In the genomic region with DNA sequence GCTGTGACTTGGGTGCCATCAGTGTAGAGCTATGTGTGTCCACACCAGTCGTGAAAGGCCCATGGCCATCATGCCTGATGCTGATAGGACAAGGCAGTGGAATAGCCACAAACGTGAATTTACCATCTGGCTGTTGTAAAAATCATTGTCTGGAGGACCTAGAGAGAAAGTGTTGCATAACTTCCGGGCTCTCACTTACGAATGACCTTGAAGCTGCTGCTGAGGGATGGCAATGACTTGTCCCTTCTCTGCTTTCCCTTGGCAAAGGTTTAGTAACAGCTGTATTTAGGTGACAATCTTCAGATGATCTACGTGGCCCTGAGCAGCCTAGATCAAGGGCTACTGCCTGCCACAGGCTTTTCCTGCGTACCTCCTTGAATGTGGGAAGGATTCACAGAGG, we compare ENCODE assay signal across 12 cellular contexts. TPM values are rescaled to one million over a fixed set of nuclear protein-coding genes. Genes with fewer than 3 reads are reported as not detected.
A peak's percentile ranks its signal among the peaks of the same experiment; 100 is the strongest.
DNase-seq lines count a peak whose midpoint lies in the region; ATAC-seq and TF ChIP-seq lines count a peak whose summit lies in the region.
"Had no signal": no experiment of that assay in that cellular context is flagged by ENCODE, and none has a peak within 500 bp of the region (broad histone marks: within the 10 kb centered on the region; RNA-seq: fewer than 3 reads in every experiment).

No MANE protein-coding gene starts in this region.

- H3K27me3 Mint-ChIP-seq in CD14-positive monocyte (ENCODE audit: low read depth in 3 of 3), result peaks cover 6 to 18% (median 8%) of the 10 kb centered on the region in 3 donors
- H3K27me3 Mint-ChIP-seq in activated CD4-positive, alpha-beta memory T cell treated with anti-CD3 and anti-CD28 coated beads for 36 hours, result peaks cover 17% of the 10 kb centered on the region
- peaks cover 9% of the 10 kb centered on the region for H3K27me3 Mint-ChIP-seq in activated CD8-positive, alpha-beta memory T cell treated with anti-CD3 and anti-CD28 coated beads, Interleukin-2, amount 10 ng/mL, durations not matched to agents 7 days and 5 days

- peak overlapping the region in 6 of 7 donors; percentile 29 to 85 (median 82) for H3K27ac Mint-ChIP-seq in CD14-positive monocyte
- no peak overlapping the region for H3K27ac Mint-ChIP-seq in activated CD4-positive, alpha-beta memory T cell treated with anti-CD3 and anti-CD28 coated beads for 36 hours
- H3K27ac Mint-ChIP-seq in activated CD8-positive, alpha-beta memory T cell treated with anti-CD3 and anti-CD28 coated beads, Interleukin-2, amount 10 ng/mL, durations not matched to agents 7 days and 5 days, result no peak overlapping the region
- H3K27ac Mint-ChIP-seq: B cell had no signal

- no peaks in the 10 kb centered on the region for H3K9me3 ChIP-seq in duodenal mucosa (ENCODE audit: control insufficient read depth in 1 of 2, low read length in 2 of 2)

- H3K9me3 Mint-ChIP-seq in CD14-positive monocyte, result peaks cover 0 to 3% (median 0%) of the 10 kb centered on the region in 7 donors
- H3K9me3 Mint-ChIP-seq in activated CD4-positive, alpha-beta memory T cell treated with anti-CD3 and anti-CD28 coated beads for 36 hours, result no peaks in the 10 kb centered on the region
- H3K9me3 Mint-ChIP-seq in activated CD8-positive, alpha-beta memory T cell treated with anti-CD3 and anti-CD28 coated beads, Interleukin-2, amount 10 ng/mL, durations not matched to agents 7 days and 5 days (ENCODE audit: low read depth), result no peaks in the 10 kb centered on the region

- H3K27ac ChIP-seq in duodenal mucosa (ENCODE audit: low read depth, low read length), result peak overlapping the region; percentile 8
- H3K27ac ChIP-seq: WERI-Rb-1 had no signal

- H3K36me3 ChIP-seq in duodenal mucosa (ENCODE audit: control insufficient read depth in 1 of 2, insufficient read depth in 2 of 2, low read length in 2 of 2), result peaks cover 36 to 43% of the 10 kb centered on the region in 2 donors

- no peak for ATAC-seq in activated CD8-positive, alpha-beta memory T cell treated with anti-CD3 and anti-CD28 coated beads, Interleukin-2, amount 10 ng/mL, durations not matched to agents 7 days and 5 days

- peaks cover 8% of the 10 kb centered on the region in 2 donors for H3K36me3 Mint-ChIP-seq in CD14-positive monocyte
- peaks cover 6% of the 10 kb centered on the region for H3K36me3 Mint-ChIP-seq in activated CD4-positive, alpha-beta memory T cell treated with anti-CD3 and anti-CD28 coated beads for 36 hours
- H3K36me3 Mint-ChIP-seq in activated CD8-positive, alpha-beta memory T cell treated with anti-CD3 and anti-CD28 coated beads, Interleukin-2, amount 10 ng/mL, durations not matched to agents 7 days and 5 days, result peaks cover 2% of the 10 kb centered on the region

- DNase-seq in CD14-positive monocyte (ENCODE audit: low spot score) (no peak), NOMO-1 treated with DMSO at 0.1 percent for 48 hours (lab: John Stamatoyannopoulos, UW; ENCODE audit: unreplicated experiment) (peak; percentile 75), myocyte (ENCODE audit: low read depth) (peak; percentile 45), anterior cingulate cortex (lab: John Stamatoyannopoulos, UW) (no peak), NCI-H2107 (lab: John Stamatoyannopoulos, UW) (no peak)
- no peak for DNase-seq in activated CD4-positive, alpha-beta memory T cell treated with anti-CD3 and anti-CD28 coated beads for 36 hours
- no peak for DNase-seq in activated CD8-positive, alpha-beta memory T cell treated with anti-CD3 and anti-CD28 coated beads, Interleukin-2, amount 10 ng/mL, durations not matched to agents 7 days and 5 days
- DNase-seq: effector CD4-positive, alpha-beta T cell; nucleus accumbens; WERI-Rb-1 had no signal

- POLR2A ChIA-PET in activated CD4-positive, alpha-beta memory T cell treated with anti-CD3 and anti-CD28 coated beads for 36 hours (lab: Charles Lee), result no interaction called here

- intact Hi-C loops in CD14-positive monocyte (cut with micrococcal nuclease), result no loop called here
- intact Hi-C loops in activated CD4-positive, alpha-beta memory T cell treated with anti-CD3 and anti-CD28 coated beads for 36 hours (cut with micrococcal nuclease), result no loop called here

- peak overlapping the region in 1 of 2 donors; percentile 24 for H3K9ac ChIP-seq in duodenal mucosa (ENCODE audit: low read depth in 1 of 2, low read length in 2 of 2)

- peaks cover 58 to 64% of the 10 kb centered on the region in 2 donors for H3K4me1 ChIP-seq in duodenal mucosa (ENCODE audit: control insufficient read depth in 1 of 2, insufficient read depth in 2 of 2, low read length in 2 of 2)

- peaks cover 72% of the 10 kb centered on the region for H3K4me1 Mint-ChIP-seq in CD14-positive monocyte
- H3K4me1 Mint-ChIP-seq in activated CD4-positive, alpha-beta memory T cell treated with anti-CD3 and anti-CD28 coated beads for 36 hours (ENCODE audit: low read depth), result peaks cover 45% of the 10 kb centered on the region
- peaks cover 32% of the 10 kb centered on the region for H3K4me1 Mint-ChIP-seq in activated CD8-positive, alpha-beta memory T cell treated with anti-CD3 and anti-CD28 coated beads, Interleukin-2, amount 10 ng/mL, durations not matched to agents 7 days and 5 days

- no peaks in the 10 kb centered on the region for H3K27me3 ChIP-seq in duodenal mucosa (ENCODE audit: control insufficient read depth in 1 of 2, insufficient read depth in 2 of 2, low read length in 2 of 2)

- CTCF ChIA-PET in activated CD4-positive, alpha-beta memory T cell treated with anti-CD3 and anti-CD28 coated beads for 36 hours (lab: Charles Lee), result interaction anchor here (0.6 kb wide), 1 partner anchor 353 kb away, joined by 3 read pairs; no protein-coding TSS in a partner anchor
- CTCF ChIA-PET in activated CD8-positive, alpha-beta memory T cell treated with anti-CD3 and anti-CD28 coated beads, Interleukin-2, amount 10 ng/mL, durations not matched to agents 7 days and 5 days (lab: Charles Lee), result interaction anchor here (0.9 kb wide), 1 partner anchor 509 kb away, joined by 3 read pairs; no protein-coding TSS in a partner anchor

- H3K4me3 Mint-ChIP-seq in CD14-positive monocyte, result peak overlapping the region; percentile 48 to 57
- no peak overlapping the region for H3K4me3 Mint-ChIP-seq in activated CD4-positive, alpha-beta memory T cell treated with anti-CD3 and anti-CD28 coated beads for 36 hours
- no peak overlapping the region for H3K4me3 Mint-ChIP-seq in activated CD8-positive, alpha-beta memory T cell treated with anti-CD3 and anti-CD28 coated beads, Interleukin-2, amount 10 ng/mL, durations not matched to agents 7 days and 5 days
- H3K4me3 Mint-ChIP-seq: B cell had no signal

- TF ChIP-seq CTCF in CD14-positive monocyte (IDR thresholded peaks at IDR 0.05), result no peak

- peak overlapping the region; percentile 12 to 14 for H3K4me3 ChIP-seq in duodenal mucosa (ENCODE audit: low read depth in 1 of 2, low read length in 2 of 2)

RNA-seq across cellular contexts. Expression of a gene that starts 5.8 kb away (rescaled TPM):
- polyA plus RNA-seq in CD14-positive monocyte, result under 1 TPM; 0.63 to 0.72 TPM
- 25.7 and 63.9 TPM in 2 replicates for total RNA-seq in myocyte
- polyA plus RNA-seq in myocyte (2012), result 31.2 TPM
- total RNA-seq in activated CD4-positive, alpha-beta memory T cell treated with anti-CD3 and anti-CD28 coated beads for 36 hours, result 1 to 10 TPM; 7.7 to 8.3 TPM
- total RNA-seq in activated CD8-positive, alpha-beta memory T cell treated with anti-CD3 and anti-CD28 coated beads, Interleukin-2, amount 10 ng/mL, durations not matched to agents 7 days and 5 days, result 1 to 10 TPM; 4.0 to 5.4 TPM

Comparison
In these comparisons a context has a peak if more than half of its experiments do, and no peak if none do; other contexts are left out.
1. DNase-seq: peak in NOMO-1 treated with DMSO at 0.1 percent for 48 hours (single experiment) and myocyte (single experiment); none in CD14-positive monocyte (single experiment), activated CD4-positive, alpha-beta memory T cell treated with anti-CD3 and anti-CD28 coated beads for 36 hours (single experiment), anterior cingulate cortex (0 of 58), activated CD8-positive, alpha-beta memory T cell treated with anti-CD3 and anti-CD28 coated beads, Interleukin-2, amount 10 ng/mL, durations not matched to agents 7 days and 5 days (single experiment) and NCI-H2107 (single experiment).
2. H3K27ac Mint-ChIP-seq: peak in CD14-positive monocyte (6 of 7); none in activated CD4-positive, alpha-beta memory T cell treated with anti-CD3 and anti-CD28 coated beads for 36 hours (single experiment) and activated CD8-positive, alpha-beta memory T cell treated with anti-CD3 and anti-CD28 coated beads, Interleukin-2, amount 10 ng/mL, durations not matched to agents 7 days and 5 days (single experiment).
3. H3K4me3 Mint-ChIP-seq: peak in CD14-positive monocyte (2 of 2); none in activated CD4-positive, alpha-beta memory T cell treated with anti-CD3 and anti-CD28 coated beads for 36 hours (single experiment) and activated CD8-positive, alpha-beta memory T cell treated with anti-CD3 and anti-CD28 coated beads, Interleukin-2, amount 10 ng/mL, durations not matched to agents 7 days and 5 days (single experiment).